ENCODE assay signal across 2 cellular contexts in the genomic region with DNA sequence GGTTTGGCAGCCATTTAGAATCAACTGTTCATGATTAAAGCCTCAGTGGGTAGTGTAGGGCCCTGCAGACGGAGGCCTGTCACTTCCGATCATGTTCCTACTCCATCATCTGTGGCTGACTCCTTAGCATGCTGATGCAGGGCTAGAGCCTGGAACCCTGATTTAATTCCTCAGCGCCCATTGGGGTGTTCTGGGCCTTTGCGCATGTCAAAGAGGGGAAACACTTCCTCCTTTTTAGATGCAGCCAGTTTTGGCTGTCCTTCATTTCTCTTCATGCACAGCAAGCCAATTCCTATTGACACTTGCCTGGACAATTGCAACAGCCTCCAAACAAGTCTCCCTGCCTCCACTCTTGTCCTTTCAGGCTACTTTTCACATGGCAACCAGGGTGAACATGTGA.
TF ChIP-seq lines count a peak whose summit lies in the region.

No MANE protein-coding gene starts in this region.

TF ChIP-seq in SK-N-SH, 30 proteins besides CTCF, POLR2A, EP300 and RAD21 (continued from another document):
- TF ChIP-seq, protein P1, sequence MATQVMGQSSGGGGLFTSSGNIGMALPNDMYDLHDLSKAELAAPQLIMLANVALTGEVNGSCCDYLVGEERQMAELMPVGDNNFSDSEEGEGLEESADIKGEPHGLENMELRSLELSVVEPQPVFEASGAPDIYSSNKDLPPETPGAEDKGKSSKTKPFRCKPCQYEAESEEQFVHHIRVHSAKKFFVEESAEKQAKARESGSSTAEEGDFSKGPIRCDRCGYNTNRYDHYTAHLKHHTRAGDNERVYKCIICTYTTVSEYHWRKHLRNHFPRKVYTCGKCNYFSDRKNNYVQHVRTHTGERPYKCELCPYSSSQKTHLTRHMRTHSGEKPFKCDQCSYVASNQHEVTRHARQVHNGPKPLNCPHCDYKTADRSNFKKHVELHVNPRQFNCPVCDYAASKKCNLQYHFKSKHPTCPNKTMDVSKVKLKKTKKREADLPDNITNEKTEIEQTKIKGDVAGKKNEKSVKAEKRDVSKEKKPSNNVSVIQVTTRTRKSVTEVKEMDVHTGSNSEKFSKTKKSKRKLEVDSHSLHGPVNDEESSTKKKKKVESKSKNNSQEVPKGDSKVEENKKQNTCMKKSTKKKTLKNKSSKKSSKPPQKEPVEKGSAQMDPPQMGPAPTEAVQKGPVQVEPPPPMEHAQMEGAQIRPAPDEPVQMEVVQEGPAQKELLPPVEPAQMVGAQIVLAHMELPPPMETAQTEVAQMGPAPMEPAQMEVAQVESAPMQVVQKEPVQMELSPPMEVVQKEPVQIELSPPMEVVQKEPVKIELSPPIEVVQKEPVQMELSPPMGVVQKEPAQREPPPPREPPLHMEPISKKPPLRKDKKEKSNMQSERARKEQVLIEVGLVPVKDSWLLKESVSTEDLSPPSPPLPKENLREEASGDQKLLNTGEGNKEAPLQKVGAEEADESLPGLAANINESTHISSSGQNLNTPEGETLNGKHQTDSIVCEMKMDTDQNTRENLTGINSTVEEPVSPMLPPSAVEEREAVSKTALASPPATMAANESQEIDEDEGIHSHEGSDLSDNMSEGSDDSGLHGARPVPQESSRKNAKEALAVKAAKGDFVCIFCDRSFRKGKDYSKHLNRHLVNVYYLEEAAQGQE (IDR thresholded peaks at IDR 0.05; ENCODE audit: low read depth, low read length) = no peak
- no peak for TF ChIP-seq SMC3 (IDR thresholded peaks at IDR 0.05; ENCODE audit: low read depth, low read length)
- TF ChIP-seq, protein P2, sequence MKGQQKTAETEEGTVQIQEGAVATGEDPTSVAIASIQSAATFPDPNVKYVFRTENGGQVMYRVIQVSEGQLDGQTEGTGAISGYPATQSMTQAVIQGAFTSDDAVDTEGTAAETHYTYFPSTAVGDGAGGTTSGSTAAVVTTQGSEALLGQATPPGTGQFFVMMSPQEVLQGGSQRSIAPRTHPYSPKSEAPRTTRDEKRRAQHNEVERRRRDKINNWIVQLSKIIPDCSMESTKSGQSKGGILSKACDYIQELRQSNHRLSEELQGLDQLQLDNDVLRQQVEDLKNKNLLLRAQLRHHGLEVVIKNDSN (IDR thresholded peaks at IDR 0.05; ENCODE audit: borderline replicate concordance, low read depth) = no peak
- no peak for TF ChIP-seq FOXM1 (IDR thresholded peaks at IDR 0.05; ENCODE audit: low read depth)
- no peak for TF ChIP-seq GABPA (IDR thresholded peaks at IDR 0.05; ENCODE audit: low read depth)

TF ChIP-seq in SK-N-SH treated with all-trans-retinoic acid at 6 μM for 48 hours, 23 proteins besides CTCF, POLR2A, EP300 and RAD21 (continued from another document):
- TF ChIP-seq, protein P3, sequence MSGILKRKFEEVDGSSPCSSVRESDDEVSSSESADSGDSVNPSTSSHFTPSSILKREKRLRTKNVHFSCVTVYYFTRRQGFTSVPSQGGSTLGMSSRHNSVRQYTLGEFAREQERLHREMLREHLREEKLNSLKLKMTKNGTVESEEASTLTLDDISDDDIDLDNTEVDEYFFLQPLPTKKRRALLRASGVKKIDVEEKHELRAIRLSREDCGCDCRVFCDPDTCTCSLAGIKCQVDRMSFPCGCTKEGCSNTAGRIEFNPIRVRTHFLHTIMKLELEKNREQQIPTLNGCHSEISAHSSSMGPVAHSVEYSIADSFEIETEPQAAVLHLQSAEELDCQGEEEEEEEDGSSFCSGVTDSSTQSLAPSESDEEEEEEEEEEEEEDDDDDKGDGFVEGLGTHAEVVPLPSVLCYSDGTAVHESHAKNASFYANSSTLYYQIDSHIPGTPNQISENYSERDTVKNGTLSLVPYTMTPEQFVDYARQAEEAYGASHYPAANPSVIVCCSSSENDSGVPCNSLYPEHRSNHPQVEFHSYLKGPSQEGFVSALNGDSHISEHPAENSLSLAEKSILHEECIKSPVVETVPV (CRISPR knock-in tag; IDR thresholded peaks at IDR 0.05) = no peak
- no peak for TF ChIP-seq ZFP30 (CRISPR knock-in tag; IDR thresholded peaks at IDR 0.05)
- no peak for TF ChIP-seq TCF4 (CRISPR knock-in tag; IDR thresholded peaks at IDR 0.05; ENCODE audit: borderline replicate concordance)
- TF ChIP-seq CSDC2 (CRISPR knock-in tag; IDR thresholded peaks at IDR 0.05) = no peak
- TF ChIP-seq SNAI2 (CRISPR knock-in tag; IDR thresholded peaks at IDR 0.05) = no peak
- no peak for TF ChIP-seq ZFP3 (CRISPR knock-in tag; IDR thresholded peaks at IDR 0.05)
